In genomic region chr7:128323489-128324362, GRCh38 we compare ENCODE assay signal across 21 cellular contexts. TPM values are rescaled to one million over a fixed set of nuclear protein-coding genes. Genes with fewer than 3 reads are reported as not detected.
DNase-seq lines count a peak whose midpoint lies in the region; ATAC-seq and TF ChIP-seq lines count a peak whose summit lies in the region.
"Had no signal": no experiment of that assay in that cellular context is flagged by ENCODE, and none has a peak within 500 bp of the region (broad histone marks: within the 10 kb centered on the region; RNA-seq: fewer than 3 reads in every experiment).

No MANE protein-coding gene starts in this region.

- H3K27ac ChIP-seq in psoas muscle = peak overlapping the region; percentile 4
- H3K27ac ChIP-seq: KMS-11, parathyroid adenoma, SK-N-MC had no signal

- H3K36me3 ChIP-seq in adipocyte (ENCODE audit: control insufficient read depth, insufficient read depth, low read length, severe bottlenecking) (peaks cover 77% of the 10 kb centered on the region), psoas muscle (ENCODE audit: insufficient read depth in 1 of 2, low read depth in 1 of 2) (peaks cover 29 to 100% of the 10 kb centered on the region in 2 donors)

- H3K4me1 ChIP-seq in adipocyte (ENCODE audit: control insufficient read depth, insufficient read depth, low read length) (peaks cover 47% of the 10 kb centered on the region), psoas muscle (no peaks in the 10 kb centered on the region)
- H3K4me1 ChIP-seq: parathyroid adenoma had no signal

- no peak overlapping the region for H3K27ac Mint-ChIP-seq in stimulated activated effector memory CD8-positive, alpha-beta T cell treated with anti-CD3 and anti-CD28 coated beads, Interleukin-12 subunit alpha, Interleukin-12 subunit beta, amount 100 ng/mL, for 72 hours
- H3K27ac Mint-ChIP-seq: activated T-helper 17 cell treated with anti-CD3 and anti-CD28 coated beads, Interleukin-2, amount 50 U/mL, for 72 hours had no signal

- no peak for TF ChIP-seq CTCF in AG10803 (conservative IDR thresholded peaks at IDR 0.05; ENCODE audit: low read length)
- no peak for TF ChIP-seq CTCF in psoas muscle (IDR thresholded peaks at IDR 0.05)

- 56 to 73% (median 57%) methylated on average over 9 of the region's 9 CpGs for WGBS in psoas muscle, 3 donors

- DNase-seq in AG10803 (ENCODE audit: low read depth) = peak; percentile 79
- peak; percentile 38 for DNase-seq in adipocyte (ENCODE audit: low read depth)
- peak; percentile 55 for DNase-seq in fibroblast of peridontal ligament (ENCODE audit: extremely low read depth)
- DNase-seq in psoas muscle = no peak
- DNase-seq in NCI-H187 treated with DMSO at 0.1 percent for 48 hours (lab: John Stamatoyannopoulos, UW) = no peak
- DNase-seq in stimulated activated effector memory CD8-positive, alpha-beta T cell treated with anti-CD3 and anti-CD28 coated beads, Interleukin-12 subunit alpha, Interleukin-12 subunit beta, amount 100 ng/mL, for 72 hours (ENCODE audit: low spot score in 2 of 2) = no peak
- DNase-seq in activated CD4-positive, CD25-positive, alpha-beta regulatory T cell treated with anti-CD3 and anti-CD28 coated beads, Interleukin-2, amount 50 U/mL, for 72 hours = no peak
- DNase-seq: CD8-positive, alpha-beta memory T cell; DMS79; hippocampal formation; mammary epithelial cell; naive thymus-derived CD4-positive, alpha-beta T cell; NCI-H187; NCI-H226; NK-92 treated with Interleukin-12 subunit alpha and Interleukin-12 subunit beta, amount 100 ng/mL, for 24 hours had no signal

- no peak overlapping the region for H3K4me3 ChIP-seq in AG10803 (ENCODE audit: low read length)
- peak overlapping the region; percentile 52 for H3K4me3 ChIP-seq in adipocyte (ENCODE audit: low read length)
- H3K4me3 ChIP-seq in psoas muscle = no peak overlapping the region
- H3K4me3 ChIP-seq: SK-N-MC, smooth muscle cell had no signal

- ATAC-seq in psoas muscle (peak; percentile 42 to 78 (median 72)), esophagus mucosa (no peak)
- ATAC-seq in stimulated activated effector memory CD8-positive, alpha-beta T cell treated with anti-CD3 and anti-CD28 coated beads, Interleukin-12 subunit alpha, Interleukin-12 subunit beta, amount 100 ng/mL, for 72 hours = no peak
- ATAC-seq: activated T-helper 17 cell treated with anti-CD3 and anti-CD28 coated beads, Interleukin-2, amount 50 U/mL, for 72 hours; naive thymus-derived CD4-positive, alpha-beta T cell had no signal

- intact Hi-C loops in psoas muscle (cut with DNase I) = no loop called here

- H3K4me3 Mint-ChIP-seq in stimulated activated effector memory CD8-positive, alpha-beta T cell treated with anti-CD3 and anti-CD28 coated beads, Interleukin-12 subunit alpha, Interleukin-12 subunit beta, amount 100 ng/mL, for 72 hours = no peak overlapping the region
- H3K4me3 Mint-ChIP-seq: activated T-helper 17 cell treated with anti-CD3 and anti-CD28 coated beads, Interleukin-2, amount 50 U/mL, for 72 hours; CD8-positive, alpha-beta memory T cell; naive thymus-derived CD4-positive, alpha-beta T cell had no signal

- H3K27me3 ChIP-seq in adipocyte (replicated peaks; ENCODE audit: control insufficient read depth, insufficient read depth, low read length) (no peaks in the 10 kb centered on the region), psoas muscle (ENCODE audit: insufficient read depth in 3 of 3, low read length in 2 of 3) (no peaks in the 10 kb centered on the region)

- H3K36me3 Mint-ChIP-seq in stimulated activated effector memory CD8-positive, alpha-beta T cell treated with anti-CD3 and anti-CD28 coated beads, Interleukin-12 subunit alpha, Interleukin-12 subunit beta, amount 100 ng/mL, for 72 hours = peaks cover 99% of the 10 kb centered on the region

- no peaks in the 10 kb centered on the region for H3K9me3 ChIP-seq in adipocyte (ENCODE audit: control insufficient read depth, low read length)
- H3K9me3 ChIP-seq in psoas muscle = no peaks in the 10 kb centered on the region

- H3K9me3 Mint-ChIP-seq in stimulated activated effector memory CD8-positive, alpha-beta T cell treated with anti-CD3 and anti-CD28 coated beads, Interleukin-12 subunit alpha, Interleukin-12 subunit beta, amount 100 ng/mL, for 72 hours = no peaks in the 10 kb centered on the region
- H3K9me3 Mint-ChIP-seq: activated T-helper 17 cell treated with anti-CD3 and anti-CD28 coated beads, Interleukin-2, amount 50 U/mL, for 72 hours; CD8-positive, alpha-beta memory T cell; naive thymus-derived CD4-positive, alpha-beta T cell had no signal

- peak overlapping the region; percentile 85 for H3K9ac ChIP-seq in adipocyte (ENCODE audit: low read length)
- H3K9ac ChIP-seq: KMS-11, parathyroid adenoma had no signal

- H3K4me1 Mint-ChIP-seq in stimulated activated effector memory CD8-positive, alpha-beta T cell treated with anti-CD3 and anti-CD28 coated beads, Interleukin-12 subunit alpha, Interleukin-12 subunit beta, amount 100 ng/mL, for 72 hours = peaks cover 36% of the 10 kb centered on the region
- H3K4me1 Mint-ChIP-seq: activated T-helper 17 cell treated with anti-CD3 and anti-CD28 coated beads, Interleukin-2, amount 50 U/mL, for 72 hours had no signal

RNA-seq across cellular contexts. Expression of gene RBM28, which starts 20.0 kb away (rescaled TPM):
- 10 to 100 TPM; 22.8 to 33.4 (median 28.7) TPM for total RNA-seq in psoas muscle
- polyA plus RNA-seq in psoas muscle = 10 to 100 TPM; 26.0 to 45.0 (median 38.2) TPM
- total RNA-seq in esophagus mucosa = 23.3 TPM

RNA-seq across cellular contexts. Expression of gene PRRT4, which starts 37.8 kb away (rescaled TPM):
- 10 to 100 TPM in 2 of 4 donors, 1 to 10 TPM in 2; 2.0 to 27.7 (median 8.1) TPM for total RNA-seq in psoas muscle
- polyA plus RNA-seq in psoas muscle = 1 to 10 TPM in 2 of 3 donors, under 1 TPM in 1; 0.87 to 3.5 (median 3.0) TPM
- total RNA-seq in esophagus mucosa = 1.3 TPM

Comparison
In these comparisons a context has a peak if more than half of its experiments do, and no peak if none do; other contexts are left out.
1. DNase-seq: peak in AG10803 (single experiment), adipocyte (single experiment) and fibroblast of peridontal ligament (single experiment); none in psoas muscle (0 of 2), NCI-H187 treated with DMSO at 0.1 percent for 48 hours (single experiment), stimulated activated effector memory CD8-positive, alpha-beta T cell treated with anti-CD3 and anti-CD28 coated beads, Interleukin-12 subunit alpha, Interleukin-12 subunit beta, amount 100 ng/mL, for 72 hours (0 of 2) and activated CD4-positive, CD25-positive, alpha-beta regulatory T cell treated with anti-CD3 and anti-CD28 coated beads, Interleukin-2, amount 50 U/mL, for 72 hours (single experiment).
2. ATAC-seq: peak in psoas muscle (4 of 4); none in stimulated activated effector memory CD8-positive, alpha-beta T cell treated with anti-CD3 and anti-CD28 coated beads, Interleukin-12 subunit alpha, Interleukin-12 subunit beta, amount 100 ng/mL, for 72 hours (single experiment) and esophagus mucosa (single experiment).